21 cellular contexts compared by ENCODE assay signal in genomic region chr14:52370406-52370911, GRCh38. TPM values are rescaled to one million over a fixed set of nuclear protein-coding genes. Genes with fewer than 3 reads are reported as not detected.
DNase-seq lines count a peak whose midpoint lies in the region; ATAC-seq and TF ChIP-seq lines count a peak whose summit lies in the region.
"Had no signal": no experiment of that assay in that cellular context is flagged by ENCODE, and none has a peak within 500 bp of the region (broad histone marks: within the 10 kb centered on the region; RNA-seq: fewer than 3 reads in every experiment).

No MANE protein-coding gene starts in this region.

- peak; percentile 43 for DNase-seq in Karpas-422
- DNase-seq in SW480 (ENCODE audit: low spot score): peak; percentile 64
- DNase-seq in epithelial cell of esophagus (ENCODE audit: low read depth): peak; percentile 63
- no peak for DNase-seq in hippocampal formation (lab: John Stamatoyannopoulos, UW)
- no peak for DNase-seq in neuronal stem cell (ENCODE audit: low spot score)
- DNase-seq: BE2C; EL; GF-D8; H7; KBM-7; NCI-H1092 treated with DMSO at 0.1 percent for 48 hours; NCI-H1436 treated with DMSO at 0.1 percent for 48 hours; NCI-H1930; NCI-H510A; NK-92 treated with Interleukin-12 subunit alpha and Interleukin-12 subunit beta, amount 100 ng/mL, for 24 hours; Peyer's patch had no signal

- H3K36me3 ChIP-seq in Karpas-422 (ENCODE audit: insufficient read depth, low read length) (no peaks in the 10 kb centered on the region), neuronal stem cell (replicated peaks in 1 of 2; ENCODE audit: control insufficient read depth in 2 of 2, insufficient read depth in 2 of 2, low read length in 2 of 2) (no peaks in the 10 kb centered on the region)
- H3K36me3 ChIP-seq: BE2C, Peyer's patch had no signal

- H3K4ac ChIP-seq in neuronal stem cell (ENCODE audit: low read length): no peak overlapping the region

- no peak overlapping the region for H2BK15ac ChIP-seq in neuronal stem cell (ENCODE audit: low read length)

- no peaks in the 10 kb centered on the region for H3K9me2 ChIP-seq in Karpas-422 (replicated peaks; ENCODE audit: insufficient read depth, low read length)

- H2BK5ac ChIP-seq in neuronal stem cell (ENCODE audit: low read length): no peak overlapping the region

- H3K18ac ChIP-seq in neuronal stem cell (ENCODE audit: low read length): no peak overlapping the region

- H2AFZ ChIP-seq in Karpas-422 (ENCODE audit: low read length) (no peak overlapping the region), neuronal stem cell (ENCODE audit: low read length) (no peak overlapping the region)

- no peaks in the 10 kb centered on the region for H3K79me1 ChIP-seq in neuronal stem cell (ENCODE audit: low read depth, low read length)

- no peak overlapping the region for H3K4me2 ChIP-seq in Karpas-422 (ENCODE audit: low read depth, low read length, poor library complexity, severe bottlenecking)
- H3K4me2 ChIP-seq in neuronal stem cell (ENCODE audit: insufficient read depth, low read length, poor library complexity, severe bottlenecking): no peak overlapping the region

- H3K27me3 ChIP-seq in Karpas-422 (ENCODE audit: low read length) (no peaks in the 10 kb centered on the region), neuronal stem cell (ENCODE audit: control insufficient read depth in 3 of 3, insufficient read depth in 3 of 3, low read depth in 1 of 3, low read length in 3 of 3) (no peaks in the 10 kb centered on the region)
- H3K27me3 ChIP-seq: BE2C, Peyer's patch had no signal

- H4K20me1 ChIP-seq in Karpas-422 (ENCODE audit: insufficient read depth, low read depth, low read length): no peaks in the 10 kb centered on the region

- WGBS in neuronal stem cell (ENCODE audit: extremely low coverage in 2 of 2, insufficient read length in 2 of 2, insufficient replicate concordance in 1 of 2), 2 donors: no CpG with 5 or more reads among the region's 4 CpGs

- H3K23ac ChIP-seq in neuronal stem cell (ENCODE audit: low read depth, low read length, poor library complexity): no peak overlapping the region

- no peak for TF ChIP-seq CTCF in epithelial cell of esophagus (IDR thresholded peaks at IDR 0.05; ENCODE audit: insufficient read depth, low read depth, low read length, missing control alignments)

- H3K9me3 Mint-ChIP-seq in stimulated activated memory B cell treated with anti-CD40 and anti-IgM and Interleukin-4, amounts not matched to agents 10 μg/mL and 1 μg/mL and 100 μg/mL, for 72 hours: peaks cover 9% of the 10 kb centered on the region

- H3K36me3 Mint-ChIP-seq in stimulated activated memory B cell treated with anti-CD40 and anti-IgM and Interleukin-4, amounts not matched to agents 10 μg/mL and 1 μg/mL and 100 μg/mL, for 72 hours: no peaks in the 10 kb centered on the region

- no peak overlapping the region for H2AK5ac ChIP-seq in neuronal stem cell (ENCODE audit: low read depth, low read length)

- no peaks in the 10 kb centered on the region for H3K79me2 ChIP-seq in Karpas-422 (ENCODE audit: low read length)

- no peaks in the 10 kb centered on the region for H3K4me1 Mint-ChIP-seq in stimulated activated memory B cell treated with anti-CD40 and anti-IgM and Interleukin-4, amounts not matched to agents 10 μg/mL and 1 μg/mL and 100 μg/mL, for 72 hours

- no peak overlapping the region for H3K9ac ChIP-seq in Karpas-422 (ENCODE audit: low read length)
- H3K9ac ChIP-seq in neuronal stem cell (ENCODE audit: low read depth, low read length, poor library complexity): no peak overlapping the region

- ATAC-seq in stimulated activated memory B cell treated with anti-CD40 and anti-IgM and Interleukin-4, amounts not matched to agents 10 μg/mL and 1 μg/mL and 100 μg/mL, for 72 hours: peak; percentile 31
- no peak for ATAC-seq in activated CD4-positive, CD25-positive, alpha-beta regulatory T cell treated with anti-CD3 and anti-CD28 coated beads, Interleukin-2, amount 50 U/mL, for 24 hours
- ATAC-seq: Right ventricle myocardium inferior had no signal

- no peak overlapping the region for H3K27ac Mint-ChIP-seq in stimulated activated memory B cell treated with anti-CD40 and anti-IgM and Interleukin-4, amounts not matched to agents 10 μg/mL and 1 μg/mL and 100 μg/mL, for 72 hours

- no peak overlapping the region for H3K27ac ChIP-seq in Karpas-422 (ENCODE audit: low read length)
- H3K27ac ChIP-seq in neuronal stem cell (replicated peaks; ENCODE audit: low read length): no peak overlapping the region
- H3K27ac ChIP-seq: Peyer's patch had no signal

- no peak overlapping the region for H2BK12ac ChIP-seq in neuronal stem cell (ENCODE audit: low read length)

- peaks cover 4% of the 10 kb centered on the region for H3K27me3 Mint-ChIP-seq in stimulated activated memory B cell treated with anti-CD40 and anti-IgM and Interleukin-4, amounts not matched to agents 10 μg/mL and 1 μg/mL and 100 μg/mL, for 72 hours

- H3K14ac ChIP-seq in neuronal stem cell (ENCODE audit: low read length): no peak overlapping the region

- H3K4me3 ChIP-seq in Karpas-422 (ENCODE audit: low read length) (no peak overlapping the region), epithelial cell of esophagus (ENCODE audit: low read length) (no peak overlapping the region), neuronal stem cell (ENCODE audit: low read length in 2 of 2) (no peak overlapping the region)
- H3K4me3 ChIP-seq: Peyer's patch had no signal

- H3K4me1 ChIP-seq in Karpas-422 (ENCODE audit: low read length) (no peaks in the 10 kb centered on the region), neuronal stem cell (ENCODE audit: control insufficient read depth in 2 of 2, insufficient read depth in 1 of 2, low read depth in 1 of 2, low read length in 2 of 2) (no peaks in the 10 kb centered on the region)
- H3K4me1 ChIP-seq: Peyer's patch had no signal

- no peak overlapping the region for H3K4me3 Mint-ChIP-seq in stimulated activated memory B cell treated with anti-CD40 and anti-IgM and Interleukin-4, amounts not matched to agents 10 μg/mL and 1 μg/mL and 100 μg/mL, for 72 hours

- H4K8ac ChIP-seq in neuronal stem cell (ENCODE audit: low read depth, low read length): no peak overlapping the region

- no peak overlapping the region for H4K91ac ChIP-seq in neuronal stem cell (ENCODE audit: low read depth, low read length, poor library complexity)

- H3K9me3 ChIP-seq in Karpas-422 (ENCODE audit: low read length): no peaks in the 10 kb centered on the region
- H3K9me3 ChIP-seq in neuronal stem cell (replicated peaks in 1 of 2; ENCODE audit: control insufficient read depth in 2 of 2, insufficient read depth in 1 of 2, low read depth in 1 of 2, low read length in 2 of 2): no peaks in the 10 kb centered on the region
- H3K9me3 ChIP-seq: BE2C, Peyer's patch had no signal

- H2BK120ac ChIP-seq in neuronal stem cell (ENCODE audit: low read depth, low read length): no peak overlapping the region

RNA-seq across cellular contexts. Expression of gene PTGER2, which starts 56.3 kb away (rescaled TPM):
- not detected in 2 replicates for total RNA-seq in Karpas-422 (2014; rRNA removed; shearing (Covaris generic); ENCODE audit: low replicate concordance)
- not detected for polyA plus RNA-seq in neuronal stem cell (2013, experiment 1 of 2)
- polyA plus RNA-seq in neuronal stem cell (2013, experiment 2 of 2): not detected
- total RNA-seq: A673, HT-29 had no signal

Comparison
In these comparisons a context has a peak if more than half of its experiments do, and no peak if none do; other contexts are left out.
1. DNase-seq: peak in Karpas-422 (single experiment), SW480 (single experiment) and epithelial cell of esophagus (single experiment); none in hippocampal formation (0 of 2) and neuronal stem cell (single experiment).